In genomic region chr20:34704177-34705007, GRCh38 we compare ENCODE assay signal across 8 cellular contexts. TPM values are rescaled to one million over a fixed set of nuclear protein-coding genes. Genes with fewer than 3 reads are reported as not detected.
DNase-seq lines count a peak whose midpoint lies in the region; ATAC-seq, FAIRE-seq and TF ChIP-seq lines count a peak whose summit lies in the region.

TSS of gene TP53INP2 (plus strand) at chr20:34704344. CDS start at chr20:34708740, 4,396 bp downstream.

- H3K9me3 Mint-ChIP-seq in activated naive CD8-positive, alpha-beta T cell treated with anti-CD3 and anti-CD28 coated beads, Interleukin-2, amount 50 U/mL, for 24 hours = no peaks in the 10 kb centered on the region

- peak within 1 kb of the TSS; percentile 86 for H3K4me3 Mint-ChIP-seq in activated naive CD8-positive, alpha-beta T cell treated with anti-CD3 and anti-CD28 coated beads, Interleukin-2, amount 50 U/mL, for 24 hours

- H3K27me3 ChIP-seq in pancreas = no peaks in the 10 kb centered on the region
- H3K27me3 ChIP-seq in thymus (ENCODE audit: control insufficient read depth, insufficient read depth) = peaks cover 3% of the 10 kb centered on the region

- H3K27me3 Mint-ChIP-seq in activated naive CD8-positive, alpha-beta T cell treated with anti-CD3 and anti-CD28 coated beads, Interleukin-2, amount 50 U/mL, for 24 hours = peaks cover 12% of the 10 kb centered on the region

- intact Hi-C loops in Right ventricle myocardium inferior (cut with DNase I) = loop anchor here (1.0 to 5.0 kb wide), 5 partner anchors 28 to 392 kb away; partner anchors contain the start of gene PIGU
- intact Hi-C loops in pancreas (cut with DNase I) = loop anchor here in 1 of 3 donors (10.0 kb wide), 1 partner anchor 160 kb away; no protein-coding TSS in a partner anchor

- H3K36me3 ChIP-seq in pancreas (no peaks in the 10 kb centered on the region), thymus (ENCODE audit: control insufficient read depth, insufficient read depth) (no peaks in the 10 kb centered on the region)

- H3K4me3 ChIP-seq in pancreas (peak within 1 kb of the TSS; percentile 71 to 96 (median 90)), thymus (ENCODE audit: low read length) (peak within 1 kb of the TSS; percentile 71)

- no peak for FAIRE-seq in pancreas (lab: Jason Lieb, UNC)

- peak; percentile 68 for ATAC-seq in HG02678 (IDR thresholded peaks at IDR 0.05; ENCODE audit: unreplicated experiment)
- peak; percentile 29 for ATAC-seq in activated naive CD8-positive, alpha-beta T cell treated with anti-CD3 and anti-CD28 coated beads, Interleukin-2, amount 50 U/mL, for 24 hours
- ATAC-seq in Right ventricle myocardium inferior = peak; percentile 79
- ATAC-seq in pancreas = peak; percentile 82 to 86 (median 84)

- H3K27ac Mint-ChIP-seq in activated naive CD8-positive, alpha-beta T cell treated with anti-CD3 and anti-CD28 coated beads, Interleukin-2, amount 50 U/mL, for 24 hours = peak within 1 kb of the TSS; percentile 76

- 1% methylated on average over 55 to 82 of the region's 82 CpGs for WGBS in pancreas, 2 donors
- 2% methylated on average over 82 of the region's 82 CpGs for whole genome bisulfite sequencing in thymus

- H3K9me3 ChIP-seq in pancreas (no peaks in the 10 kb centered on the region), thymus (ENCODE audit: control insufficient read depth) (no peaks in the 10 kb centered on the region)

- H3K27ac ChIP-seq in pancreas (peak within 1 kb of the TSS; percentile 98 to 100 (median 98)), thymus (ENCODE audit: low read depth) (peak within 1 kb of the TSS; percentile 92)

- no peaks in the 10 kb centered on the region for H3K36me3 Mint-ChIP-seq in activated naive CD8-positive, alpha-beta T cell treated with anti-CD3 and anti-CD28 coated beads, Interleukin-2, amount 50 U/mL, for 24 hours (ENCODE audit: low read depth)

- H3K4me1 Mint-ChIP-seq in activated naive CD8-positive, alpha-beta T cell treated with anti-CD3 and anti-CD28 coated beads, Interleukin-2, amount 50 U/mL, for 24 hours = peaks cover 19% of the 10 kb centered on the region

- no peak for TF ChIP-seq CTCF in pancreas (IDR thresholded peaks at IDR 0.05)

- H3K4me1 ChIP-seq in pancreas (peaks cover 0 to 11% (median 0%) of the 10 kb centered on the region in 3 donors), thymus (ENCODE audit: control insufficient read depth, insufficient read depth, low read length) (peaks cover 5% of the 10 kb centered on the region)

- peak; percentile 69 for DNase-seq in GM04504 (ENCODE audit: low read depth)
- DNase-seq in NCI-H1436 (lab: John Stamatoyannopoulos, UW) = peak; percentile 93
- peak; percentile 95 to 98 for DNase-seq in SW 1271 (lab: John Stamatoyannopoulos, UW)
- peak; percentile 82 for DNase-seq in activated naive CD8-positive, alpha-beta T cell treated with anti-CD3 and anti-CD28 coated beads, Interleukin-2, amount 50 U/mL, for 24 hours
- DNase-seq in Right ventricle myocardium inferior (ENCODE audit: missing footprints) = peak; percentile 98
- DNase-seq in pancreas = peak; percentile 92 to 96 (median 94)

RNA-seq across cellular contexts. Expression of gene TP53INP2, which starts in this region (rescaled TPM):
- total RNA-seq in Right ventricle myocardium inferior = 113 TPM
- total RNA-seq in pancreas = 1 to 10 TPM; 3.8 to 7.1 (median 4.6) TPM
- 1 to 10 TPM; 4.8 to 7.9 TPM for polyA plus RNA-seq in pancreas
- polyA plus RNA-seq in thymus = 5.7 TPM

Comparison
In these comparisons a context has a peak if more than half of its experiments do, and no peak if none do; other contexts are left out.
1. Peak in every context shown above with its lines: DNase-seq, ATAC-seq, H3K4me3 ChIP-seq and H3K27ac ChIP-seq.
2. RNA of gene TP53INP2 (total RNA-seq): 113 TPM in Right ventricle myocardium inferior (single experiment); 3.8 to 7.1 TPM in pancreas; every median in the first group is over 10 times any median in the second.
3. ATAC-seq: peak in every context shown above with its lines; median percentile 84 in pancreas; 79 in Right ventricle myocardium inferior; 68 in HG02678; 29 in activated naive CD8-positive, alpha-beta T cell treated with anti-CD3 and anti-CD28 coated beads, Interleukin-2, amount 50 U/mL, for 24 hours.